In the genomic region with DNA sequence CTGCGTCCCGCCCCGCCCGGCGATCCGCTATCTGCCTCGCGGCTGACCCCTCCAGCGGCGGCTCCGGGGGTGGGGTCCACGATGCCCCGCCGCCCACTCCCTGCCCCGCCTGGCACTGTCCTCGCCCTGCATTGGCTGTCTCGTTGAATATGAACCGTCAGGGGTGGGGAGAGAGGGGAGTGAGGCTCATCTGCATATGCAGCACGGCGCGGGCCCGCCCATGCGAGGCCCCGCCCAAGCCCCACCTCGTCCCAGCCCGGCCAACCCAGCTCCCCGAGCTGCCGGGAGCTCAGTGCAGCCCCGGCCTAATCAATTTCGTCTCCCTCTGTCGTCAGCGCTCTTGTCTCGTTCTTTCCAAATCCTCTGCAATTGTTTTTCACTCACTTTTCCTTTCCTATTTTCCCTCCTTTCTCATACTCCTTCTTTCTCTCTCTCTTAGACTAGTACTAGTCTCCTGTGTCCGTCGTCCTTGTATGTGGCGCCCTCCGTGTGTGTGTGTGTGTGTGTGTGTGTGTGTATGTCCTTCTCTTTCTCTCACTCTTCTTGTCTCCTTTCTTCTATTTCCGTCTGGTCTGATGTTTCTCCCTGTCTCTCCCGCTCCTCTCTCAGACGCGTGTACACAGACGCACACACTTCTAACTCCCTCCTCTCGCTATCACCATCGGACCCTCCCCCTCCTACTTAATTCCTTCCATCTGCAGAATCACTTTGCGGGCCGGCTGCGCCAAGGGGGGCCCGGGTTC, we compare ENCODE assay signal across 8 cellular contexts. TPM values are rescaled to one million over a fixed set of nuclear protein-coding genes. Genes with fewer than 3 reads are reported as not detected.
DNase-seq lines count a peak whose midpoint lies in the region; ATAC-seq lines count a peak whose summit lies in the region.

No MANE protein-coding gene starts in this region.

- H3K4me1 Mint-ChIP-seq in activated CD4-positive, alpha-beta T cell treated with anti-CD3 and anti-CD28 coated beads, Interleukin-2, amount 10 ng/mL, durations not matched to agents 7 days and 5 days = peaks cover 24% of the 10 kb centered on the region

- peaks cover 29% of the 10 kb centered on the region for H3K27me3 Mint-ChIP-seq in activated CD4-positive, alpha-beta T cell treated with anti-CD3 and anti-CD28 coated beads, Interleukin-2, amount 10 ng/mL, durations not matched to agents 7 days and 5 days

- H3K36me3 Mint-ChIP-seq in activated CD4-positive, alpha-beta T cell treated with anti-CD3 and anti-CD28 coated beads, Interleukin-2, amount 10 ng/mL, durations not matched to agents 7 days and 5 days (ENCODE audit: low read depth) = no peaks in the 10 kb centered on the region

- H3K9me3 Mint-ChIP-seq in activated CD4-positive, alpha-beta T cell treated with anti-CD3 and anti-CD28 coated beads, Interleukin-2, amount 10 ng/mL, durations not matched to agents 7 days and 5 days = no peaks in the 10 kb centered on the region

- H3K4me3 Mint-ChIP-seq in activated CD4-positive, alpha-beta T cell treated with anti-CD3 and anti-CD28 coated beads, Interleukin-2, amount 10 ng/mL, durations not matched to agents 7 days and 5 days = peak overlapping the region; percentile 56

- POLR2A ChIA-PET in activated CD4-positive, alpha-beta T cell treated with anti-CD3 and anti-CD28 coated beads, Interleukin-2, amount 10 ng/mL, durations not matched to agents 7 days and 5 days (lab: Charles Lee) = no interaction called here

- DNase-seq in Ammon's horn (ENCODE audit: low spot score) (peak; percentile 99), NCI-H526 (lab: John Stamatoyannopoulos, UW) (peak; percentile 73 to 90), cortex of kidney (lab: John Stamatoyannopoulos, UW) (peak; percentile 42), left colon (peak; percentile 95 to 99)
- DNase-seq in activated CD4-positive, alpha-beta T cell treated with anti-CD3 and anti-CD28 coated beads, Interleukin-2, amount 10 ng/mL, durations not matched to agents 7 days and 5 days = peak; percentile 94
- DNase-seq in stimulated activated CD4-positive, alpha-beta T cell treated with anti-CD3 and anti-CD28 coated beads, Interleukin-1b, Interleukin-23, amount 100 ng/mL, for 24 hours (ENCODE audit: low read depth in 4 of 4, low spot score in 1 of 4) = peak; percentile 70 to 90 (median 85)

- intact Hi-C loops in left colon (cut with DNase I, micrococcal nuclease) = no loop called here

- CTCF ChIA-PET in activated CD4-positive, alpha-beta T cell treated with anti-CD3 and anti-CD28 coated beads, Interleukin-2, amount 10 ng/mL, durations not matched to agents 7 days and 5 days (lab: Charles Lee) = interaction anchor here (1.8 kb wide), 1 partner anchor 11 kb away, joined by 4 read pairs; no protein-coding TSS in a partner anchor

- H3K27ac Mint-ChIP-seq in activated CD4-positive, alpha-beta T cell treated with anti-CD3 and anti-CD28 coated beads, Interleukin-2, amount 10 ng/mL, durations not matched to agents 7 days and 5 days = peak overlapping the region; percentile 51

- ATAC-seq in GM19324 (IDR thresholded peaks at IDR 0.05; ENCODE audit: low FRiP score, unreplicated experiment) (peak; percentile 96), HG03457 (IDR thresholded peaks at IDR 0.05; ENCODE audit: unreplicated experiment) (peak; percentile 94), left colon (peak; percentile 93)

RNA-seq across cellular contexts. Expression of a gene that starts 0.5 kb away (rescaled TPM):
- total RNA-seq in activated CD4-positive, alpha-beta T cell treated with anti-CD3 and anti-CD28 coated beads, Interleukin-2, amount 10 ng/mL, durations not matched to agents 7 days and 5 days = under 1 TPM; 0.52 to 0.73 TPM
- total RNA-seq in left colon = 10 to 100 TPM in 1 of 2 donors, 1 to 10 TPM in 1; 5.3 to 18.4 TPM

Comparison
In these comparisons a context has a peak if more than half of its experiments do, and no peak if none do; other contexts are left out.
1. Peak in every context shown above with its lines: DNase-seq and ATAC-seq.
2. DNase-seq: peak in every context shown above with its lines; median percentile 99 in Ammon's horn; 97 in left colon; 94 in activated CD4-positive, alpha-beta T cell treated with anti-CD3 and anti-CD28 coated beads, Interleukin-2, amount 10 ng/mL, durations not matched to agents 7 days and 5 days; 85 in stimulated activated CD4-positive, alpha-beta T cell treated with anti-CD3 and anti-CD28 coated beads, Interleukin-1b, Interleukin-23, amount 100 ng/mL, for 24 hours; 82 in NCI-H526; 42 in cortex of kidney.